12 cellular contexts compared by ENCODE assay signal in the genomic region with DNA sequence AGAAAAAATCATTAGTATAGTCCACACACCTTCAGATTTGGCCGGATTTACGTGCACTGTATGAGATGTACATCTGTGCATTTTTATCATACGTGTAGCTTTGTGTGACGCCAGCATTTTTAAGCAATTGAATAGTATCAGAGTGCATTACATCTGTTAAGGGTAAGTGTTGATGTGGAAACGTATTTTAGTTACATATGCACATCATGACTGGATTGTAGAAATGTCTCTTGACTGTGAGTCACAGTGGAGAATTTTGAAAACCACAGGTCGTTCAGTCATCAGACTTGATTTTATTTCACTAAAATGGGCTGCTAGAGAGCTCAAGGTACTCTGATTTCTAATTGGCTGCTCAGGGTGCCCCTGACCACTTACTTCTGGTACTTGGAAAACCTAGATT. TPM values are rescaled to one million over a fixed set of nuclear protein-coding genes. Genes with fewer than 3 reads are reported as not detected.
DNase-seq lines count a peak whose midpoint lies in the region; ATAC-seq lines count a peak whose summit lies in the region.
"Had no signal": no experiment of that assay in that cellular context is flagged by ENCODE, and none has a peak within 500 bp of the region (broad histone marks: within the 10 kb centered on the region; RNA-seq: fewer than 3 reads in every experiment).

No MANE protein-coding gene starts in this region.

- DNase-seq in AG20443 (ENCODE audit: low spot score) (peak; percentile 27), GM04503 (ENCODE audit: low read depth) (peak; percentile 15), mesenchymal stem cell (peak; percentile 75), DMS153 (lab: John Stamatoyannopoulos, UW) (no peak)
- DNase-seq in activated naive CD8-positive, alpha-beta T cell treated with anti-CD3 and anti-CD28 coated beads, Interleukin-2, amount 50 U/mL, for 24 hours, result no peak
- DNase-seq in effector memory CD4-positive, alpha-beta T cell, result no peak
- DNase-seq in activated effector memory CD4-positive, alpha-beta T cell treated with anti-CD3 and anti-CD28 coated beads, Interleukin-2, amount 50 U/mL, for 16 hours, result no peak
- DNase-seq: body of pancreas; DMS 273 treated with DMSO at 0.1 percent for 48 hours; mucosa of descending colon; NCI-H2107; stimulated activated CD4-positive, alpha-beta T cell treated with anti-CD3 and anti-CD28 coated beads, Interleukin-4, amount 100 ng/mL, for 4 hours had no signal

- no peak overlapping the region for H3K4ac ChIP-seq in mesenchymal stem cell (ENCODE audit: low read depth in 1 of 2, low read length in 2 of 2)

- H3K36me3 ChIP-seq in mesenchymal stem cell (ENCODE audit: control insufficient read depth in 1 of 2, insufficient read depth in 2 of 2, low read depth in 1 of 2, low read length in 2 of 2), result peaks cover 52 to 69% of the 10 kb centered on the region in 2 experiments
- peaks cover 53% of the 10 kb centered on the region for H3K36me3 ChIP-seq in effector memory CD4-positive, alpha-beta T cell (ENCODE audit: control insufficient read depth, insufficient read depth, low read length)

- no peak overlapping the region for H3K4me3 ChIP-seq in mesenchymal stem cell (ENCODE audit: insufficient read depth in 1 of 2, low read depth in 1 of 2, low read length in 2 of 2)
- no peak overlapping the region for H3K4me3 ChIP-seq in effector memory CD4-positive, alpha-beta T cell (ENCODE audit: insufficient read depth, low read depth, low read length, poor library complexity, severe bottlenecking)
- H3K4me3 ChIP-seq: body of pancreas, mucosa of descending colon had no signal

- H2AFZ ChIP-seq in mesenchymal stem cell (ENCODE audit: low read depth, low read length), result no peak overlapping the region

- no peak overlapping the region for H4K91ac ChIP-seq in mesenchymal stem cell (ENCODE audit: low read length)

- H3K9ac ChIP-seq in mesenchymal stem cell (ENCODE audit: low read length), result peak overlapping the region; percentile 77

- H2BK15ac ChIP-seq in mesenchymal stem cell (ENCODE audit: low read depth, poor library complexity, severe bottlenecking), result no peak overlapping the region

- no peak overlapping the region for H2AK5ac ChIP-seq in mesenchymal stem cell (ENCODE audit: low read length, severe bottlenecking)

- H3K9me3 Mint-ChIP-seq in activated naive CD8-positive, alpha-beta T cell treated with anti-CD3 and anti-CD28 coated beads, Interleukin-2, amount 50 U/mL, for 24 hours, result no peaks in the 10 kb centered on the region

- H3K4me1 ChIP-seq in mesenchymal stem cell (ENCODE audit: control insufficient read depth, insufficient read depth, low read depth, low read length), result peaks cover 18% of the 10 kb centered on the region
- peaks cover 5% of the 10 kb centered on the region for H3K4me1 ChIP-seq in effector memory CD4-positive, alpha-beta T cell (ENCODE audit: control insufficient read depth, insufficient read depth, low read length, poor library complexity, severe bottlenecking)

- no peak overlapping the region for H2BK120ac ChIP-seq in mesenchymal stem cell (ENCODE audit: low read depth, low read length)

- H3K4me2 ChIP-seq in mesenchymal stem cell (ENCODE audit: low read length, poor library complexity, severe bottlenecking), result no peak overlapping the region

- peak overlapping the region; percentile 65 for H3K27ac Mint-ChIP-seq in activated naive CD8-positive, alpha-beta T cell treated with anti-CD3 and anti-CD28 coated beads, Interleukin-2, amount 50 U/mL, for 24 hours

- peaks cover 39% of the 10 kb centered on the region for H3K36me3 Mint-ChIP-seq in activated naive CD8-positive, alpha-beta T cell treated with anti-CD3 and anti-CD28 coated beads, Interleukin-2, amount 50 U/mL, for 24 hours (ENCODE audit: low read depth)

- 73% methylated on average over 6 of the region's 6 CpGs for WGBS in mesenchymal stem cell

- no peak overlapping the region for H3K18ac ChIP-seq in mesenchymal stem cell (ENCODE audit: low read depth in 1 of 2, low read length in 2 of 2)

- H4K8ac ChIP-seq in mesenchymal stem cell (ENCODE audit: low read length), result no peak overlapping the region

- peaks cover 57% of the 10 kb centered on the region for H3K4me1 Mint-ChIP-seq in activated naive CD8-positive, alpha-beta T cell treated with anti-CD3 and anti-CD28 coated beads, Interleukin-2, amount 50 U/mL, for 24 hours

- no peaks in the 10 kb centered on the region for H3K27me3 Mint-ChIP-seq in activated naive CD8-positive, alpha-beta T cell treated with anti-CD3 and anti-CD28 coated beads, Interleukin-2, amount 50 U/mL, for 24 hours

- no peak overlapping the region for H2BK5ac ChIP-seq in mesenchymal stem cell (ENCODE audit: low read depth, low read length, poor library complexity, severe bottlenecking)

- peak; percentile 20 for ATAC-seq in activated naive CD8-positive, alpha-beta T cell treated with anti-CD3 and anti-CD28 coated beads, Interleukin-2, amount 50 U/mL, for 24 hours
- ATAC-seq: body of pancreas, mucosa of descending colon had no signal

- no peak overlapping the region for H3K4me3 Mint-ChIP-seq in activated naive CD8-positive, alpha-beta T cell treated with anti-CD3 and anti-CD28 coated beads, Interleukin-2, amount 50 U/mL, for 24 hours

- no peak overlapping the region for H3K23ac ChIP-seq in mesenchymal stem cell (ENCODE audit: low read length in 2 of 2)

- H3K27ac ChIP-seq in mesenchymal stem cell (ENCODE audit: low read length, poor library complexity, severe bottlenecking), result no peak overlapping the region
- H3K27ac ChIP-seq in effector memory CD4-positive, alpha-beta T cell (ENCODE audit: insufficient read depth, low read length, poor library complexity, severe bottlenecking), result no peak overlapping the region
- H3K27ac ChIP-seq: body of pancreas had no signal

- no peaks in the 10 kb centered on the region for H3K9me3 ChIP-seq in mesenchymal stem cell (ENCODE audit: control insufficient read depth, low read length)
- no peaks in the 10 kb centered on the region for H3K9me3 ChIP-seq in effector memory CD4-positive, alpha-beta T cell (ENCODE audit: control insufficient read depth, low read length)
- H3K9me3 ChIP-seq: body of pancreas, mucosa of descending colon had no signal

- H3K27me3 ChIP-seq in mesenchymal stem cell (ENCODE audit: control insufficient read depth in 1 of 2, insufficient read depth in 1 of 2, low read length in 2 of 2), result no peaks in the 10 kb centered on the region
- H3K27me3 ChIP-seq in effector memory CD4-positive, alpha-beta T cell (replicated peaks; ENCODE audit: control insufficient read depth, insufficient read depth, low read length, poor library complexity, severe bottlenecking), result no peaks in the 10 kb centered on the region
- H3K27me3 ChIP-seq: body of pancreas had no signal

- H3K14ac ChIP-seq in mesenchymal stem cell (ENCODE audit: low read length in 2 of 2), result no peak overlapping the region

- H3K79me1 ChIP-seq in mesenchymal stem cell (replicated peaks; ENCODE audit: low read length, poor library complexity, severe bottlenecking), result peaks cover 14% of the 10 kb centered on the region

- no peak overlapping the region for H2BK12ac ChIP-seq in mesenchymal stem cell (ENCODE audit: low read length in 2 of 2)

RNA-seq across cellular contexts. Expression of gene GPBAR1, which starts 5.4 kb away (rescaled TPM):
- polyA plus RNA-seq in mesenchymal stem cell (2013, experiment 1 of 2), result 5.1 TPM
- polyA plus RNA-seq in mesenchymal stem cell (2013, experiment 2 of 2), result 5.5 TPM

RNA-seq across cellular contexts. Expression of gene AAMP, which starts 14.5 kb away (rescaled TPM):
- 44.9 TPM for polyA plus RNA-seq in mesenchymal stem cell (2013, experiment 1 of 2)
- 43.4 TPM for polyA plus RNA-seq in mesenchymal stem cell (2013, experiment 2 of 2)

RNA-seq across cellular contexts. Expression of gene PNKD, which starts 14.9 kb away (rescaled TPM):
- polyA plus RNA-seq in mesenchymal stem cell (2013, experiment 1 of 2), result 87.9 TPM
- polyA plus RNA-seq in mesenchymal stem cell (2013, experiment 2 of 2), result 88.5 TPM

RNA-seq across cellular contexts. Expression of gene TMBIM1, which starts 36.9 kb away (rescaled TPM):
- polyA plus RNA-seq in mesenchymal stem cell (2013, experiment 1 of 2), result 178 TPM
- polyA plus RNA-seq in mesenchymal stem cell (2013, experiment 2 of 2), result 177 TPM

RNA-seq across cellular contexts. Expression of gene ARPC2, which starts 38.5 kb away (rescaled TPM):
- polyA plus RNA-seq in mesenchymal stem cell (2013, experiment 1 of 2), result 757 TPM
- polyA plus RNA-seq in mesenchymal stem cell (2013, experiment 2 of 2), result 767 TPM

Comparison
In these comparisons a context has a peak if more than half of its experiments do, and no peak if none do; other contexts are left out.
1. DNase-seq: peak in AG20443 (single experiment), GM04503 (single experiment) and mesenchymal stem cell (single experiment); none in activated naive CD8-positive, alpha-beta T cell treated with anti-CD3 and anti-CD28 coated beads, Interleukin-2, amount 50 U/mL, for 24 hours (single experiment), DMS153 (single experiment), effector memory CD4-positive, alpha-beta T cell (0 of 3) and activated effector memory CD4-positive, alpha-beta T cell treated with anti-CD3 and anti-CD28 coated beads, Interleukin-2, amount 50 U/mL, for 16 hours (single experiment).